Comparison of ENCODE assay signal across 8 cellular contexts in genomic region chr3:186614597-186615483, GRCh38. TPM values are rescaled to one million over a fixed set of nuclear protein-coding genes. Genes with fewer than 3 reads are reported as not detected.
A peak's percentile ranks its signal among the peaks of the same experiment; 100 is the strongest.
DNase-seq lines count a peak whose midpoint lies in the region; ATAC-seq and TF ChIP-seq lines count a peak whose summit lies in the region.

No MANE protein-coding gene starts in this region.

- peak; percentile 95 for TF ChIP-seq CTCF in left ventricle myocardium inferior (IDR thresholded peaks at IDR 0.05; ENCODE audit: borderline replicate concordance)
- TF ChIP-seq CTCF in retinal pigment epithelial cell (conservative IDR thresholded peaks at IDR 0.05; ENCODE audit: low read depth, low read length) = peak; percentile 99

- no peaks in the 10 kb centered on the region for H3K9me3 ChIP-seq in left ventricle myocardium inferior (replicated peaks)

- no peaks in the 10 kb centered on the region for H3K36me3 ChIP-seq in left ventricle myocardium inferior

- H3K36me3 Mint-ChIP-seq in activated naive CD8-positive, alpha-beta T cell treated with anti-CD3 and anti-CD28 coated beads, Interleukin-2, amount 50 U/mL, for 24 hours (ENCODE audit: low read depth) = no peaks in the 10 kb centered on the region

- ATAC-seq in GM21786 (IDR thresholded peaks at IDR 0.05; ENCODE audit: unreplicated experiment) (peak; percentile 54), HG03196 (IDR thresholded peaks at IDR 0.05; ENCODE audit: unreplicated experiment) (no peak)
- peak; percentile 45 for ATAC-seq in activated naive CD8-positive, alpha-beta T cell treated with anti-CD3 and anti-CD28 coated beads, Interleukin-2, amount 50 U/mL, for 24 hours

- H3K4me3 ChIP-seq in left ventricle myocardium inferior (no peak overlapping the region), retinal pigment epithelial cell (ENCODE audit: low read length) (no peak overlapping the region)

- intact Hi-C loops in left ventricle myocardium inferior (cut with micrococcal nuclease) = no loop called here

- peaks cover 58% of the 10 kb centered on the region for H3K27me3 ChIP-seq in left ventricle myocardium inferior (ENCODE audit: low read depth)

- H3K9me3 Mint-ChIP-seq in activated naive CD8-positive, alpha-beta T cell treated with anti-CD3 and anti-CD28 coated beads, Interleukin-2, amount 50 U/mL, for 24 hours = no peaks in the 10 kb centered on the region

- H3K4me1 ChIP-seq in left ventricle myocardium inferior = peaks cover 10% of the 10 kb centered on the region

- H3K4me3 Mint-ChIP-seq in activated naive CD8-positive, alpha-beta T cell treated with anti-CD3 and anti-CD28 coated beads, Interleukin-2, amount 50 U/mL, for 24 hours = peak overlapping the region; percentile 30

- H3K27ac ChIP-seq in left ventricle myocardium inferior (replicated peaks) = no peak overlapping the region

- peaks cover 26% of the 10 kb centered on the region for H3K4me1 Mint-ChIP-seq in activated naive CD8-positive, alpha-beta T cell treated with anti-CD3 and anti-CD28 coated beads, Interleukin-2, amount 50 U/mL, for 24 hours

- peak overlapping the region; percentile 7 for H3K27ac Mint-ChIP-seq in activated naive CD8-positive, alpha-beta T cell treated with anti-CD3 and anti-CD28 coated beads, Interleukin-2, amount 50 U/mL, for 24 hours

- DNase-seq in COLO668 (lab: John Stamatoyannopoulos, UW; ENCODE audit: unreplicated experiment) (peak; percentile 57), NCI-H128 (lab: John Stamatoyannopoulos, UW; ENCODE audit: unreplicated experiment) (peak; percentile 74), T-helper 1 cell (peak; percentile 24 to 68 (median 51)), left ventricle myocardium inferior (peak; percentile 68), retinal pigment epithelial cell (ENCODE audit: low read depth) (no peak)
- DNase-seq in activated naive CD8-positive, alpha-beta T cell treated with anti-CD3 and anti-CD28 coated beads, Interleukin-2, amount 50 U/mL, for 24 hours = peak; percentile 78

- peaks cover 41% of the 10 kb centered on the region for H3K27me3 Mint-ChIP-seq in activated naive CD8-positive, alpha-beta T cell treated with anti-CD3 and anti-CD28 coated beads, Interleukin-2, amount 50 U/mL, for 24 hours

RNA-seq across cellular contexts. Expression of gene AHSG, which starts 2.0 kb away (rescaled TPM):
- not detected for total RNA-seq in left ventricle myocardium inferior

RNA-seq across cellular contexts. Expression of gene FETUB, which starts 25.4 kb away (rescaled TPM):
- not detected for total RNA-seq in left ventricle myocardium inferior

RNA-seq across cellular contexts. Expression of gene DNAJB11, which starts 44.3 kb away (rescaled TPM):
- 24.6 TPM for total RNA-seq in left ventricle myocardium inferior

RNA-seq across cellular contexts. Expression of gene TBCCD1, which starts 47.7 kb away (rescaled TPM):
- total RNA-seq in left ventricle myocardium inferior = 6.2 TPM

RNA-seq across cellular contexts. Expression of gene HRG, which starts 51.0 kb away (rescaled TPM):
- total RNA-seq in left ventricle myocardium inferior = not detected
